Comparison of ENCODE assay signal across 8 cellular contexts in genomic region chr12:27524839-27525238, GRCh38. TPM values are rescaled to one million over a fixed set of nuclear protein-coding genes. Genes with fewer than 3 reads are reported as not detected.
A peak's percentile ranks its signal among the peaks of the same experiment; 100 is the strongest.
DNase-seq lines count a peak whose midpoint lies in the region; ATAC-seq, FAIRE-seq and TF ChIP-seq lines count a peak whose summit lies in the region.

No MANE protein-coding gene starts in this region.

- TF ChIP-seq POLR2A in sigmoid colon (IDR thresholded peaks at IDR 0.05) (peak in 1 of 2 donors; percentile 9), GM12891 (IDR thresholded peaks at IDR 0.05; ENCODE audit: low read depth, low read length) (no peak)

- H3K27me3 Mint-ChIP-seq in activated naive CD4-positive, alpha-beta T cell treated with anti-CD3 and anti-CD28 coated beads for 36 hours (ENCODE audit: low read depth), result peaks cover 1% of the 10 kb centered on the region
- peaks cover 62% of the 10 kb centered on the region for H3K27me3 Mint-ChIP-seq in WTC11 (ENCODE audit: low read depth)

- no peaks in the 10 kb centered on the region for H3K9me3 ChIP-seq in sigmoid colon

- no peak overlapping the region for H3K27ac Mint-ChIP-seq in activated naive CD4-positive, alpha-beta T cell treated with anti-CD3 and anti-CD28 coated beads for 36 hours
- H3K27ac Mint-ChIP-seq in WTC11, result no peak overlapping the region

- 1 to 2% methylated on average over 9 of the region's 9 CpGs for WGBS in sigmoid colon, 2 donors

- CTCF ChIA-PET in activated naive CD4-positive, alpha-beta T cell treated with anti-CD3 and anti-CD28 coated beads for 36 hours (lab: Charles Lee), result interaction anchor here (0.6 to 2.0 kb wide), 3 partner anchors 91 to 448 kb away, joined by 3 to 10 read pairs (median 3); no protein-coding TSS in a partner anchor
- CTCF ChIA-PET in WTC11 (lab: Charles Lee), result interaction anchor here (1.0 to 2.7 kb wide), 3 partner anchors 36 to 89 kb away, joined by 4 to 13 read pairs (median 4); no protein-coding TSS in a partner anchor

- H3K27me3 ChIP-seq in sigmoid colon, result no peaks in the 10 kb centered on the region

- no peak for FAIRE-seq in GM12891 (lab: Jason Lieb, UNC)

- peak overlapping the region; percentile 47 to 73 (median 69) for H3K4me3 ChIP-seq in sigmoid colon

- H3K4me3 Mint-ChIP-seq in activated naive CD4-positive, alpha-beta T cell treated with anti-CD3 and anti-CD28 coated beads for 36 hours, result peak overlapping the region; percentile 94
- H3K4me3 Mint-ChIP-seq in WTC11, result peak overlapping the region; percentile 79

- DNase-seq in activated naive CD4-positive, alpha-beta T cell treated with anti-CD3 and anti-CD28 coated beads for 36 hours, result no peak
- no peak for DNase-seq in activated naive CD4-positive, alpha-beta T cell treated with Interleukin-2 at 50 U/mL for 16 hours
- DNase-seq in WTC11 (ENCODE audit: low spot score), result no peak
- DNase-seq in left ventricle myocardium superior, result no peak
- DNase-seq in sigmoid colon, result no peak
- DNase-seq in stimulated activated CD4-positive, alpha-beta T cell treated with anti-CD3 and anti-CD28 coated beads, Interleukin-4, amount 100 ng/mL, for 1 hour, result no peak
- no peak for DNase-seq in GM12891 (ENCODE audit: insufficient read length, low spot score)

- H3K9me3 Mint-ChIP-seq in activated naive CD4-positive, alpha-beta T cell treated with anti-CD3 and anti-CD28 coated beads for 36 hours, result no peaks in the 10 kb centered on the region
- no peaks in the 10 kb centered on the region for H3K9me3 Mint-ChIP-seq in WTC11

- peaks cover 24% of the 10 kb centered on the region for H3K4me1 Mint-ChIP-seq in activated naive CD4-positive, alpha-beta T cell treated with anti-CD3 and anti-CD28 coated beads for 36 hours (ENCODE audit: low read depth)
- H3K4me1 Mint-ChIP-seq in WTC11, result peaks cover 40% of the 10 kb centered on the region

- peaks cover 0 to 19% (median 7%) of the 10 kb centered on the region in 4 donors for H3K4me1 ChIP-seq in sigmoid colon

- peak overlapping the region; percentile 86 to 88 (median 87) for H3K27ac ChIP-seq in sigmoid colon

- no peaks in the 10 kb centered on the region for H3K36me3 Mint-ChIP-seq in activated naive CD4-positive, alpha-beta T cell treated with anti-CD3 and anti-CD28 coated beads for 36 hours (ENCODE audit: low read depth)
- no peaks in the 10 kb centered on the region for H3K36me3 Mint-ChIP-seq in WTC11

- intact Hi-C loops in activated naive CD4-positive, alpha-beta T cell treated with anti-CD3 and anti-CD28 coated beads for 36 hours (cut with micrococcal nuclease), result loop anchor here (5.0 kb wide), 3 partner anchors 88 to 283 kb away; partner anchors contain the start of gene STK38L
- intact Hi-C loops in left ventricle myocardium superior (cut with micrococcal nuclease) (no loop called here), sigmoid colon (cut with DNase I) (loop anchor here (2.0 to 10.0 kb wide), 3 partner anchors 88 to 128 kb away; no protein-coding TSS in a partner anchor)

- POLR2A ChIA-PET in WTC11 (lab: Charles Lee), result interaction anchor here (1.2 to 1.5 kb wide), 3 partner anchors 14 to 192 kb away, joined by 3 to 4 read pairs (median 4); partner anchors contain the start of gene BMAL2

- no peak for TF ChIP-seq CTCF in WTC11 (IDR thresholded peaks at IDR 0.05)
- TF ChIP-seq CTCF in sigmoid colon (IDR thresholded peaks at IDR 0.05), result peak in 1 of 4 experiments; percentile 11

- no peak for ATAC-seq in WTC11
- peak; percentile 0 for ATAC-seq in left ventricle myocardium superior
- no peak for ATAC-seq in GM21576 (IDR thresholded peaks at IDR 0.05; ENCODE audit: unreplicated experiment)

- H3K36me3 ChIP-seq in sigmoid colon, result no peaks in the 10 kb centered on the region

- no peak for TF ChIP-seq EP300 in sigmoid colon (IDR thresholded peaks at IDR 0.05)

TF ChIP-seq in WTC11, 78 proteins besides CTCF, POLR2A, EP300 and RAD21 (continues in another document):
- no peak for TF ChIP-seq ZNF425 (CRISPR knock-in tag; conservative IDR thresholded peaks at IDR 0.05)
- no peak for TF ChIP-seq TEAD4 (CRISPR knock-in tag; IDR thresholded peaks at IDR 0.05)
- no peak for TF ChIP-seq GRHL2 (CRISPR knock-in tag; IDR thresholded peaks at IDR 0.05; ENCODE audit: insufficient replicate concordance, severe bottlenecking)
- TF ChIP-seq, protein P1, sequence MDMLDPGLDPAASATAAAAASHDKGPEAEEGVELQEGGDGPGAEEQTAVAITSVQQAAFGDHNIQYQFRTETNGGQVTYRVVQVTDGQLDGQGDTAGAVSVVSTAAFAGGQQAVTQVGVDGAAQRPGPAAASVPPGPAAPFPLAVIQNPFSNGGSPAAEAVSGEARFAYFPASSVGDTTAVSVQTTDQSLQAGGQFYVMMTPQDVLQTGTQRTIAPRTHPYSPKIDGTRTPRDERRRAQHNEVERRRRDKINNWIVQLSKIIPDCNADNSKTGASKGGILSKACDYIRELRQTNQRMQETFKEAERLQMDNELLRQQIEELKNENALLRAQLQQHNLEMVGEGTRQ (CRISPR knock-in tag; IDR thresholded peaks at IDR 0.05), result no peak
- TF ChIP-seq, protein P2, sequence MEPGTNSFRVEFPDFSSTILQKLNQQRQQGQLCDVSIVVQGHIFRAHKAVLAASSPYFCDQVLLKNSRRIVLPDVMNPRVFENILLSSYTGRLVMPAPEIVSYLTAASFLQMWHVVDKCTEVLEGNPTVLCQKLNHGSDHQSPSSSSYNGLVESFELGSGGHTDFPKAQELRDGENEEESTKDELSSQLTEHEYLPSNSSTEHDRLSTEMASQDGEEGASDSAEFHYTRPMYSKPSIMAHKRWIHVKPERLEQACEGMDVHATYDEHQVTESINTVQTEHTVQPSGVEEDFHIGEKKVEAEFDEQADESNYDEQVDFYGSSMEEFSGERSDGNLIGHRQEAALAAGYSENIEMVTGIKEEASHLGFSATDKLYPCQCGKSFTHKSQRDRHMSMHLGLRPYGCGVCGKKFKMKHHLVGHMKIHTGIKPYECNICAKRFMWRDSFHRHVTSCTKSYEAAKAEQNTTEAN (CRISPR knock-in tag; IDR thresholded peaks at IDR 0.05), result no peak

TF ChIP-seq in GM12891, 5 proteins besides CTCF, POLR2A, EP300 and RAD21:
- TF ChIP-seq POU2F2 (IDR thresholded peaks at IDR 0.05; ENCODE audit: low read depth, low read length) (no peak), POLR2AphosphoS5 (IDR thresholded peaks at IDR 0.05; ENCODE audit: low read depth, low read length) (no peak), SPI1 (IDR thresholded peaks at IDR 0.05; ENCODE audit: low read depth, low read length) (no peak), PAX5 (IDR thresholded peaks at IDR 0.05; ENCODE audit: insufficient read depth, low read length, severe bottlenecking) (no peak), TAF1 (IDR thresholded peaks at IDR 0.05; ENCODE audit: low read depth, low read length) (no peak)

RNA-seq across cellular contexts. Expression of gene PPFIBP1, which starts 0.8 kb away (rescaled TPM):
- 10 to 100 TPM; 43.4 to 43.6 TPM for total RNA-seq in activated naive CD4-positive, alpha-beta T cell treated with anti-CD3 and anti-CD28 coated beads for 36 hours
- total RNA-seq in WTC11 (2021), result 22.3 to 28.7 TPM (median 27.7 TPM) in 3 replicates
- 332 TPM for total RNA-seq in left ventricle myocardium superior
- total RNA-seq in sigmoid colon, result 100 to 1,000 TPM in 1 of 4 donors, 10 to 100 TPM in 3; 65.3 to 101 (median 75.9) TPM
- polyA plus RNA-seq in sigmoid colon, result 10 to 100 TPM in 2 of 3 donors, 1 to 10 TPM in 1; 5.5 to 18.6 (median 14.0) TPM
- 12.5 TPM for polyA plus RNA-seq in GM12891 (2012; ENCODE audit: low read depth, missing spikeins)
